Comparison of ENCODE assay signal across 8 cellular contexts in genomic region chr6:138986578-138986977, GRCh38. TPM values are rescaled to one million over a fixed set of nuclear protein-coding genes. Genes with fewer than 3 reads are reported as not detected.
DNase-seq lines count a peak whose midpoint lies in the region; ATAC-seq and TF ChIP-seq lines count a peak whose summit lies in the region.

No MANE protein-coding gene starts in this region.

- H3K36me3 ChIP-seq in HUES6 (ENCODE audit: control insufficient read depth, insufficient read depth, low read length) (no peaks in the 10 kb centered on the region), liver (ENCODE audit: control insufficient read depth in 4 of 4, insufficient read depth in 3 of 4, low read depth in 1 of 4, low read length in 3 of 4) (no peaks in the 10 kb centered on the region), upper lobe of right lung (no peaks in the 10 kb centered on the region)

- DNase-seq in AG09309 (ENCODE audit: low read depth) (no peak), amniotic epithelial cell (ENCODE audit: low read depth) (peak; percentile 65), upper lobe of right lung (no peak), NCI-H1694 (lab: John Stamatoyannopoulos, UW) (no peak), activated gamma-delta T cell (lab: John Stamatoyannopoulos, UW) (no peak)

- peaks cover 4% of the 10 kb centered on the region; the same call in 1 of the 2 replicates for H3K9me3 ChIP-seq in HUES6 (ENCODE audit: control insufficient read depth, insufficient read depth, low read depth, low read length)
- H3K9me3 ChIP-seq in liver (ENCODE audit: control insufficient read depth in 4 of 4, low read length in 3 of 4) = no peaks in the 10 kb centered on the region
- no peaks in the 10 kb centered on the region for H3K9me3 ChIP-seq in upper lobe of right lung

- H3K4me3 ChIP-seq in AG09309 (ENCODE audit: control insufficient read depth, low read depth, low read length) (peak overlapping the region; percentile 77), HUES6 (ENCODE audit: low read depth, low read length) (peak overlapping the region; percentile 99), liver (ENCODE audit: low read depth in 1 of 3, low read length in 3 of 3) (peak overlapping the region; percentile 76 to 98 (median 85)), upper lobe of right lung (peak overlapping the region; percentile 89)

- intact Hi-C loops in upper lobe of right lung (cut with DNase I) = no loop called here

- no peaks in the 10 kb centered on the region for H3K27me3 ChIP-seq in HUES6 (ENCODE audit: control insufficient read depth, insufficient read depth, low read length)
- H3K27me3 ChIP-seq in liver (ENCODE audit: control insufficient read depth in 4 of 4, insufficient read depth in 4 of 4, low read length in 3 of 4) = no peaks in the 10 kb centered on the region
- no peaks in the 10 kb centered on the region for H3K27me3 ChIP-seq in upper lobe of right lung

- TF ChIP-seq RAD21 in liver (IDR thresholded peaks at IDR 0.05) = no peak

- no peak for TF ChIP-seq CTCF in AG09309 (IDR thresholded peaks at IDR 0.05; ENCODE audit: control insufficient read depth, insufficient read depth, low read depth, low read length, missing control alignments)
- no peak for TF ChIP-seq CTCF in liver (IDR thresholded peaks at IDR 0.05; ENCODE audit: low read depth, low read length, missing input control)
- no peak for TF ChIP-seq CTCF in upper lobe of right lung (IDR thresholded peaks at IDR 0.05)

- ATAC-seq in upper lobe of right lung (no peak), GM21360 (IDR thresholded peaks at IDR 0.05; ENCODE audit: unreplicated experiment) (no peak)

- H3K9ac ChIP-seq in HUES6 (ENCODE audit: low read length) (peak overlapping the region; percentile 98), liver (ENCODE audit: low read depth in 1 of 2, low read length in 2 of 2) (peak overlapping the region; percentile 74 to 83)

- WGBS in liver = 3% methylated on average over 3 of the region's 3 CpGs

- H3K27ac ChIP-seq in HUES6 (ENCODE audit: low read depth, low read length) = 0 out of 2 replicates have a peak overlapping the region, but pooled peaks have one; percentile 93
- H3K27ac ChIP-seq in liver (ENCODE audit: low read depth in 1 of 2, low read length in 2 of 2) = peak overlapping the region in 1 of 2 donors; percentile 87
- peak overlapping the region; percentile 95 for H3K27ac ChIP-seq in upper lobe of right lung

- peaks cover 26% of the 10 kb centered on the region for H3K4me1 ChIP-seq in HUES6 (ENCODE audit: control insufficient read depth, insufficient read depth, low read length)
- peaks cover 2 to 49% (median 40%) of the 10 kb centered on the region in 4 donors for H3K4me1 ChIP-seq in liver (ENCODE audit: control insufficient read depth in 4 of 4, insufficient read depth in 4 of 4, low read length in 3 of 4)
- peaks cover 38% of the 10 kb centered on the region for H3K4me1 ChIP-seq in upper lobe of right lung

TF ChIP-seq in liver, 16 proteins besides CTCF, POLR2A, EP300 and RAD21:
- TF ChIP-seq FOXA1 (IDR thresholded peaks at IDR 0.05) = no peak
- no peak for TF ChIP-seq EGR1 (IDR thresholded peaks at IDR 0.05; ENCODE audit: low read depth in 2 of 2)
- no peak for TF ChIP-seq REST (IDR thresholded peaks at IDR 0.05)
- no peak for TF ChIP-seq HNF4G (IDR thresholded peaks at IDR 0.05)
- no peak for TF ChIP-seq ZBTB33 (IDR thresholded peaks at IDR 0.05)
- TF ChIP-seq YY1 (IDR thresholded peaks at IDR 0.05) = no peak
- no peak for TF ChIP-seq GABPA (IDR thresholded peaks at IDR 0.05 in 1 of 2, conservative IDR thresholded peaks at IDR 0.05 in 1 of 2)
- no peak for TF ChIP-seq RXRA (IDR thresholded peaks at IDR 0.05)

RNA-seq across cellular contexts. Expression of gene REPS1, which starts 1.5 kb away (rescaled TPM):
- 10 to 100 TPM; 12.3 to 46.4 TPM for total RNA-seq in liver
- 10 to 100 TPM; 16.0 to 26.2 TPM for polyA plus RNA-seq in liver
- total RNA-seq in upper lobe of right lung = 35.4 TPM

RNA-seq across cellular contexts. Expression of gene ABRACL, which starts 42.0 kb away (rescaled TPM):
- total RNA-seq in liver (10 to 100 TPM; 14.2 to 18.6 TPM), upper lobe of right lung (32.0 TPM)
- 10 to 100 TPM; 35.0 to 66.3 TPM for polyA plus RNA-seq in liver
